9 cellular contexts compared by ENCODE assay signal in genomic region chr1:210696709-210697108, GRCh38.
A peak's percentile ranks its signal among the peaks of the same experiment; 100 is the strongest.
DNase-seq lines count a peak whose midpoint lies in the region; ATAC-seq and TF ChIP-seq lines count a peak whose summit lies in the region.
"Had no signal": no experiment of that assay in that cellular context is flagged by ENCODE, and none has a peak within 500 bp of the region (broad histone marks: within the 10 kb centered on the region; RNA-seq: fewer than 3 reads in every experiment).

No MANE protein-coding gene starts in this region.

- H3K9me3 Mint-ChIP-seq in activated CD8-positive, alpha-beta T cell treated with anti-CD3 and anti-CD28 coated beads for 36 hours: no peaks in the 10 kb centered on the region

- no peaks in the 10 kb centered on the region for H3K36me3 Mint-ChIP-seq in activated CD8-positive, alpha-beta T cell treated with anti-CD3 and anti-CD28 coated beads for 36 hours (ENCODE audit: low read depth)

- H3K27ac Mint-ChIP-seq in activated CD8-positive, alpha-beta T cell treated with anti-CD3 and anti-CD28 coated beads for 36 hours: no peak overlapping the region

- intact Hi-C loops in activated CD8-positive, alpha-beta T cell treated with anti-CD3 and anti-CD28 coated beads for 36 hours (cut with micrococcal nuclease): no loop called here
- intact Hi-C loops in heart right ventricle (cut with DNase I): no loop called here

- peak; percentile 43 for DNase-seq in activated CD8-positive, alpha-beta T cell treated with anti-CD3 and anti-CD28 coated beads for 36 hours
- DNase-seq in T-helper 9 cell (no peak), NK-92 (lab: John Stamatoyannopoulos, UW; ENCODE audit: unreplicated experiment) (no peak), heart right ventricle (no peak), HUDEP-2 (lab: John Stamatoyannopoulos, UW; ENCODE audit: unreplicated experiment in 76 of 76) (no peak)
- DNase-seq: DMS 273 treated with DMSO at 0.1 percent for 48 hours had no signal

- no peak overlapping the region for H3K4me3 ChIP-seq in heart right ventricle

- peaks cover 0 to 2% (median 0%) of the 10 kb centered on the region in 11 donors for H3K9me3 ChIP-seq in heart right ventricle

- peaks cover 0 to 21% (median 5%) of the 10 kb centered on the region in 7 donors for H3K27me3 ChIP-seq in heart right ventricle

- peaks cover 0 to 4% (median 0%) of the 10 kb centered on the region in 9 donors for H3K4me1 ChIP-seq in heart right ventricle

- peaks cover 21% of the 10 kb centered on the region for H3K4me1 Mint-ChIP-seq in activated CD8-positive, alpha-beta T cell treated with anti-CD3 and anti-CD28 coated beads for 36 hours (ENCODE audit: low read depth)

- H3K27me3 Mint-ChIP-seq in activated CD8-positive, alpha-beta T cell treated with anti-CD3 and anti-CD28 coated beads for 36 hours: no peaks in the 10 kb centered on the region

- no peak overlapping the region for H3K4me3 Mint-ChIP-seq in activated CD8-positive, alpha-beta T cell treated with anti-CD3 and anti-CD28 coated beads for 36 hours

- ATAC-seq in GM18499 (IDR thresholded peaks at IDR 0.05; ENCODE audit: insufficient read depth, unreplicated experiment) (peak; percentile 98), GM19467 (IDR thresholded peaks at IDR 0.05; ENCODE audit: unreplicated experiment) (peak; percentile 91), HG03064 (IDR thresholded peaks at IDR 0.05; ENCODE audit: low read depth, unreplicated experiment) (peak; percentile 98), heart right ventricle (no peak)
- peak; percentile 92 for ATAC-seq in activated CD8-positive, alpha-beta T cell treated with anti-CD3 and anti-CD28 coated beads for 36 hours

- no peak for TF ChIP-seq CTCF in activated CD8-positive, alpha-beta T cell treated with anti-CD3 and anti-CD28 coated beads for 36 hours (IDR thresholded peaks at IDR 0.05)
- no peak for TF ChIP-seq CTCF in heart right ventricle (IDR thresholded peaks at IDR 0.05)

- 49 to 59% methylated on average over 1 of the region's 1 CpG for whole genome bisulfite sequencing in heart right ventricle, 2 donors

- no peak overlapping the region for H3K27ac ChIP-seq in heart right ventricle

- CTCF ChIA-PET in activated CD8-positive, alpha-beta T cell treated with anti-CD3 and anti-CD28 coated beads for 36 hours (lab: Charles Lee): interaction anchor here (0.9 kb wide), 1 partner anchor 437 kb away, joined by 3 read pairs; the partner anchor contains the start of gene KCNH1

- POLR2A ChIA-PET in activated CD8-positive, alpha-beta T cell treated with anti-CD3 and anti-CD28 coated beads for 36 hours (lab: Charles Lee): interaction anchor here (0.6 kb wide), 1 partner anchor 11 kb away, joined by 3 read pairs; no protein-coding TSS in a partner anchor

- H3K36me3 ChIP-seq in heart right ventricle: no peaks in the 10 kb centered on the region

Comparison
In these comparisons a context has a peak if more than half of its experiments do, and no peak if none do; other contexts are left out.
1. ATAC-seq: peak in GM18499 (single experiment), GM19467 (single experiment), HG03064 (single experiment) and activated CD8-positive, alpha-beta T cell treated with anti-CD3 and anti-CD28 coated beads for 36 hours (single experiment); none in heart right ventricle (0 of 8).